In genomic region chr9:36665921-36666429, GRCh38 we compare ENCODE assay signal across 9 cellular contexts.
DNase-seq lines count a peak whose midpoint lies in the region; ATAC-seq, FAIRE-seq and TF ChIP-seq lines count a peak whose summit lies in the region.
"Had no signal": no experiment of that assay in that cellular context is flagged by ENCODE, and none has a peak within 500 bp of the region (broad histone marks: within the 10 kb centered on the region; RNA-seq: fewer than 3 reads in every experiment).

No MANE protein-coding gene starts in this region.

- no peaks in the 10 kb centered on the region for H3K79me2 ChIP-seq in ACC112 (ENCODE audit: control insufficient read depth, insufficient read depth, low read length, unreplicated experiment)

- DNase-seq in GM19239 (ENCODE audit: insufficient read length, low spot score) (no peak), NCI-H510A (lab: John Stamatoyannopoulos, UW) (no peak), right atrium auricular region (ENCODE audit: low spot score) (no peak), foreskin melanocyte (no peak)
- DNase-seq in activated T-helper 1 cell treated with anti-CD3 and anti-CD28 coated beads, Interleukin-12 subunit alpha, Interleukin-12 subunit beta, Interleukin-2, Interleukin-4 antibody, amounts not matched to agents 30 ng/mL and 10 ng/mL and 1 ng/mL, durations not matched to agents 14 hours and 24 hours and 36 hours (ENCODE audit: low spot score), result no peak
- no peak for DNase-seq in stimulated activated CD4-positive, alpha-beta T cell treated with anti-CD3 and anti-CD28 coated beads, Interleukin-12 subunit alpha, Interleukin-12 subunit beta, amount 100 ng/mL, for 4 hours
- DNase-seq: naive B cell had no signal

- peaks cover 22% of the 10 kb centered on the region for H3K36me3 Mint-ChIP-seq in activated T-helper 1 cell treated with anti-CD3 and anti-CD28 coated beads, Interleukin-12 subunit alpha, Interleukin-12 subunit beta, Interleukin-2, Interleukin-4 antibody, amounts not matched to agents 30 ng/mL and 10 ng/mL and 1 ng/mL, durations not matched to agents 14 hours and 24 hours and 36 hours (ENCODE audit: low read depth)
- H3K36me3 Mint-ChIP-seq: naive B cell had no signal

- intact Hi-C loops in activated T-helper 1 cell treated with anti-CD3 and anti-CD28 coated beads, Interleukin-12 subunit alpha, Interleukin-12 subunit beta, Interleukin-2, Interleukin-4 antibody, amounts not matched to agents 30 ng/mL and 10 ng/mL and 1 ng/mL, durations not matched to agents 14 hours and 24 hours and 36 hours (cut with micrococcal nuclease), result no loop called here

- H3K4me1 ChIP-seq in ACC112 (ENCODE audit: control insufficient read depth, insufficient read depth, low read length, unreplicated experiment) (peaks cover 15% of the 10 kb centered on the region), right atrium auricular region (no peaks in the 10 kb centered on the region)

- peaks cover 26% of the 10 kb centered on the region for H3K4me1 Mint-ChIP-seq in activated T-helper 1 cell treated with anti-CD3 and anti-CD28 coated beads, Interleukin-12 subunit alpha, Interleukin-12 subunit beta, Interleukin-2, Interleukin-4 antibody, amounts not matched to agents 30 ng/mL and 10 ng/mL and 1 ng/mL, durations not matched to agents 14 hours and 24 hours and 36 hours (ENCODE audit: low read depth)

- no peak overlapping the region for H2AFZ ChIP-seq in ACC112 (ENCODE audit: low read length, unreplicated experiment)

- H3K9me3 ChIP-seq in right atrium auricular region, result no peaks in the 10 kb centered on the region

- ATAC-seq in HG03354 (IDR thresholded peaks at IDR 0.05; ENCODE audit: poor library complexity, severe bottlenecking, unreplicated experiment), result peak; percentile 68

- peak overlapping the region; percentile 31 for H3K27ac Mint-ChIP-seq in activated T-helper 1 cell treated with anti-CD3 and anti-CD28 coated beads, Interleukin-12 subunit alpha, Interleukin-12 subunit beta, Interleukin-2, Interleukin-4 antibody, amounts not matched to agents 30 ng/mL and 10 ng/mL and 1 ng/mL, durations not matched to agents 14 hours and 24 hours and 36 hours

- H3K4me3 Mint-ChIP-seq in activated T-helper 1 cell treated with anti-CD3 and anti-CD28 coated beads, Interleukin-12 subunit alpha, Interleukin-12 subunit beta, Interleukin-2, Interleukin-4 antibody, amounts not matched to agents 30 ng/mL and 10 ng/mL and 1 ng/mL, durations not matched to agents 14 hours and 24 hours and 36 hours, result no peak overlapping the region
- H3K4me3 Mint-ChIP-seq: naive B cell had no signal

- H3K9me3 Mint-ChIP-seq in activated T-helper 1 cell treated with anti-CD3 and anti-CD28 coated beads, Interleukin-12 subunit alpha, Interleukin-12 subunit beta, Interleukin-2, Interleukin-4 antibody, amounts not matched to agents 30 ng/mL and 10 ng/mL and 1 ng/mL, durations not matched to agents 14 hours and 24 hours and 36 hours, result no peaks in the 10 kb centered on the region
- H3K9me3 Mint-ChIP-seq: naive B cell had no signal

- H3K36me3 ChIP-seq in ACC112 (ENCODE audit: insufficient read depth, low read length), result peaks cover 9% of the 10 kb centered on the region
- no peaks in the 10 kb centered on the region for H3K36me3 ChIP-seq in right atrium auricular region

- H3K27me3 Mint-ChIP-seq in activated T-helper 1 cell treated with anti-CD3 and anti-CD28 coated beads, Interleukin-12 subunit alpha, Interleukin-12 subunit beta, Interleukin-2, Interleukin-4 antibody, amounts not matched to agents 30 ng/mL and 10 ng/mL and 1 ng/mL, durations not matched to agents 14 hours and 24 hours and 36 hours (ENCODE audit: insufficient read depth), result no peaks in the 10 kb centered on the region
- H3K27me3 Mint-ChIP-seq: naive B cell had no signal

- no peak overlapping the region for H3K4me3 ChIP-seq in ACC112 (ENCODE audit: low read depth, low read length)
- H3K4me3 ChIP-seq in right atrium auricular region, result no peak overlapping the region

- H3K27me3 ChIP-seq in ACC112 (ENCODE audit: insufficient read depth, low read length) (no peaks in the 10 kb centered on the region), right atrium auricular region (no peaks in the 10 kb centered on the region)

- peak; percentile 92 for FAIRE-seq in GM19239 (lab: Jason Lieb, UNC)

- TF ChIP-seq CTCF in right atrium auricular region (IDR thresholded peaks at IDR 0.05), result no peak

- H3K27ac ChIP-seq in ACC112 (ENCODE audit: low read depth, low read length), result peak overlapping the region; percentile 51
- no peak overlapping the region for H3K27ac ChIP-seq in right atrium auricular region
